In the genomic region with DNA sequence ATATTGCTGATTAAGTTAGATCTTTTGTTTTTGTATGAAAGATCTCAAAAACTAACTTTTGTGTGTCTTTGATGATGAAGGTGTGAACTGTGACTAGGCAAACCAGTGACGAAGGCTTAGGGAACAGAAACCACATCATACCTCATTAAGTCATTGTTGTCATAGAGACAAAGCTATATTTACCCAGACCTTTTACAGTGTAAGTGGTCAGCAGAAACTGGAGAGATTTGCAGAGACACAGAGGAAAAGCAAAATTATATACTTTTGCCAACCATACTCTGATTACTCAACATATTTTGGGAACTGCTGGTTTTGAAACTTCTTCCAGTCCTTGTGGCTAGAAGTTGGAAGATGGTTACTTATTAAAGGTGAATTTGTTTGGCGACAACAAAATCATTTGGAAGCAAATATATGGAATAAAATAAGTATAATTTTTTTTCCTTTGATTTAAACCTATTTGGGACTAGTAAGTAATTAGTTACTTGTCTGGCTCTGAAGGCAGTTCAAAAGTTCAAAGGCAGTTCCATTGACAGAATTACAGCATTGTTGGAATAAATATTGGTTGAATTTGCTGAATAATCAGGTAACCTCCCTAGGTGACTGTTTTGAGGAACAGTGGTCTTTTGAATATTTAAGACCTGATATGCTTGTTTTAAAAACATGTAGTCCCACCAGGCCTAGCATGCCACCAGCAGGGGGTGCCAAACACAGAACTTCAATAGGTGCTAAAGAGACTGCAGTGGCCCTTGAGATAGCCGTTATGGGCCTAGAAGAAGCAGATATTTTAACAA, we compare ENCODE assay signal across 8 cellular contexts.
DNase-seq lines count a peak whose midpoint lies in the region; ATAC-seq and TF ChIP-seq lines count a peak whose summit lies in the region.

No MANE protein-coding gene starts in this region.

- H3K4me3 Mint-ChIP-seq in activated CD4-positive, alpha-beta memory T cell treated with anti-CD3 and anti-CD28 coated beads for 36 hours = no peak overlapping the region
- no peak overlapping the region for H3K4me3 Mint-ChIP-seq in endothelial cell (ENCODE audit: unreplicated experiment)
- H3K4me3 Mint-ChIP-seq in naive thymus-derived CD8-positive, alpha-beta T cell = no peak overlapping the region

- peak; percentile 96 for TF ChIP-seq CTCF in BE2C (IDR thresholded peaks at IDR 0.05; ENCODE audit: low read depth, low read length)
- TF ChIP-seq CTCF in endothelial cell (IDR thresholded peaks at IDR 0.05; ENCODE audit: unreplicated experiment) = peak; percentile 90
- TF ChIP-seq CTCF in testis (IDR thresholded peaks at IDR 0.05) = peak; percentile 49 to 64 (median 52)

- H3K4me1 Mint-ChIP-seq in activated CD4-positive, alpha-beta memory T cell treated with anti-CD3 and anti-CD28 coated beads for 36 hours (ENCODE audit: low read depth) = peaks cover 11% of the 10 kb centered on the region
- H3K4me1 Mint-ChIP-seq in endothelial cell (ENCODE audit: unreplicated experiment) = no peaks in the 10 kb centered on the region
- H3K4me1 Mint-ChIP-seq in naive thymus-derived CD8-positive, alpha-beta T cell = peaks cover 0 to 12% (median under 1%) of the 10 kb centered on the region in 4 donors

- no peak overlapping the region for H3K27ac ChIP-seq in testis

- WGBS in testis, 2 donors = 64 to 78% methylated on average over 3 of the region's 3 CpGs

- no peak overlapping the region for H3K27ac Mint-ChIP-seq in activated CD4-positive, alpha-beta memory T cell treated with anti-CD3 and anti-CD28 coated beads for 36 hours
- no peak overlapping the region for H3K27ac Mint-ChIP-seq in endothelial cell (ENCODE audit: unreplicated experiment)
- H3K27ac Mint-ChIP-seq in naive thymus-derived CD8-positive, alpha-beta T cell = no peak overlapping the region

- no peaks in the 10 kb centered on the region for H3K27me3 ChIP-seq in BE2C
- no peaks in the 10 kb centered on the region for H3K27me3 ChIP-seq in testis

- no peaks in the 10 kb centered on the region for H3K36me3 ChIP-seq in BE2C
- no peaks in the 10 kb centered on the region for H3K36me3 ChIP-seq in testis (ENCODE audit: low read depth, missing control alignments)

- no peak for TF ChIP-seq POLR2A in testis (IDR thresholded peaks at IDR 0.05)

- H3K9me3 Mint-ChIP-seq in activated CD4-positive, alpha-beta memory T cell treated with anti-CD3 and anti-CD28 coated beads for 36 hours = no peaks in the 10 kb centered on the region
- no peaks in the 10 kb centered on the region for H3K9me3 Mint-ChIP-seq in endothelial cell (ENCODE audit: unreplicated experiment)
- no peaks in the 10 kb centered on the region for H3K9me3 Mint-ChIP-seq in naive thymus-derived CD8-positive, alpha-beta T cell

- no peaks in the 10 kb centered on the region for H3K4me1 ChIP-seq in BE2C
- H3K4me1 ChIP-seq in testis = no peaks in the 10 kb centered on the region

- no peaks in the 10 kb centered on the region for H3K27me3 Mint-ChIP-seq in activated CD4-positive, alpha-beta memory T cell treated with anti-CD3 and anti-CD28 coated beads for 36 hours
- H3K27me3 Mint-ChIP-seq in endothelial cell (ENCODE audit: unreplicated experiment) = no peaks in the 10 kb centered on the region
- no peaks in the 10 kb centered on the region for H3K27me3 Mint-ChIP-seq in naive thymus-derived CD8-positive, alpha-beta T cell

- H3K36me3 Mint-ChIP-seq in activated CD4-positive, alpha-beta memory T cell treated with anti-CD3 and anti-CD28 coated beads for 36 hours = no peaks in the 10 kb centered on the region
- H3K36me3 Mint-ChIP-seq in endothelial cell (ENCODE audit: low read depth, unreplicated experiment) = no peaks in the 10 kb centered on the region
- H3K36me3 Mint-ChIP-seq in naive thymus-derived CD8-positive, alpha-beta T cell = peaks cover 0 to 7% (median 0%) of the 10 kb centered on the region in 3 donors

- H3K4me3 ChIP-seq in BE2C (ENCODE audit: low read depth, low read length) (no peak overlapping the region), testis (no peak overlapping the region)

- intact Hi-C loops in activated CD4-positive, alpha-beta memory T cell treated with anti-CD3 and anti-CD28 coated beads for 36 hours (cut with micrococcal nuclease) = loop anchor here (1.0 to 2.0 kb wide), 2 partner anchors 51 to 204 kb away; no protein-coding TSS in a partner anchor
- intact Hi-C loops in testis (cut with DNase I; ENCODE audit: low total_unique reads) = no loop called here

- POLR2A ChIA-PET in activated CD4-positive, alpha-beta memory T cell treated with anti-CD3 and anti-CD28 coated beads for 36 hours (lab: Charles Lee) = no interaction called here
- POLR2A ChIA-PET in naive thymus-derived CD8-positive, alpha-beta T cell (lab: Charles Lee) = no interaction called here

- CTCF ChIA-PET in activated CD4-positive, alpha-beta memory T cell treated with anti-CD3 and anti-CD28 coated beads for 36 hours (lab: Charles Lee) = interaction anchor here (1.0 to 1.6 kb wide), 2 partner anchors 10 to 52 kb away, joined by 4 read pairs; no protein-coding TSS in a partner anchor

- DNase-seq in BE2C = peak; percentile 86
- peak; percentile 18 for DNase-seq in NCI-H774 (lab: John Stamatoyannopoulos, UW)
- DNase-seq in activated CD4-positive, alpha-beta memory T cell treated with anti-CD3 and anti-CD28 coated beads for 36 hours = peak; percentile 76
- peak; percentile 82 for DNase-seq in endothelial cell (ENCODE audit: low spot score)
- peak; percentile 17 to 75 (median 38) for DNase-seq in naive thymus-derived CD8-positive, alpha-beta T cell
- DNase-seq in testis = peak; percentile 87

- no peaks in the 10 kb centered on the region for H3K9me3 ChIP-seq in BE2C
- no peaks in the 10 kb centered on the region for H3K9me3 ChIP-seq in testis

- peak; percentile 98 for ATAC-seq in GM18907 (IDR thresholded peaks at IDR 0.05; ENCODE audit: unreplicated experiment)
- peak; percentile 98 for ATAC-seq in HG03095 (IDR thresholded peaks at IDR 0.05; ENCODE audit: unreplicated experiment)
- peak; percentile 55 to 59 for ATAC-seq in naive thymus-derived CD8-positive, alpha-beta T cell

Comparison
In these comparisons a context has a peak if more than half of its experiments do, and no peak if none do; other contexts are left out.
1. DNase-seq: peak in every context shown above with its lines; median percentile 87 in testis; 86 in BE2C; 82 in endothelial cell; 76 in activated CD4-positive, alpha-beta memory T cell treated with anti-CD3 and anti-CD28 coated beads for 36 hours; 38 in naive thymus-derived CD8-positive, alpha-beta T cell; 18 in NCI-H774.